Comparison of ENCODE assay signal across 28 cellular contexts in genomic region chr6:141957271-141957670, GRCh38.
"Had no signal": no experiment of that assay in that cellular context is flagged by ENCODE, and none has a peak within 500 bp of the region (broad histone marks: within the 10 kb centered on the region; RNA-seq: fewer than 3 reads in every experiment).

No MANE protein-coding gene starts in this region.

- H3K9ac ChIP-seq: parathyroid adenoma had no signal

- H3K36me3 Mint-ChIP-seq: stimulated activated effector memory CD8-positive, alpha-beta T cell treated with anti-CD3 and anti-CD28 coated beads, Interleukin-12 subunit alpha, Interleukin-12 subunit beta, amount 100 ng/mL, for 72 hours had no signal

- ATAC-seq: gastroesophageal sphincter; heart right ventricle; left colon; lower lobe of right lung; natural killer cell treated with Interleukin-12 subunit alpha and Interleukin-12 subunit beta and Interleukin-15 and Interleukin-18, amount 100 ng/mL, for 72 hours; stimulated activated effector memory CD8-positive, alpha-beta T cell treated with anti-CD3 and anti-CD28 coated beads, Interleukin-12 subunit alpha, Interleukin-12 subunit beta, amount 100 ng/mL, for 72 hours had no signal

- H3K4me1 ChIP-seq: colonic mucosa, gastroesophageal sphincter, lower lobe of right lung, parathyroid adenoma, upper lobe of left lung had no signal

- DNase-seq: colonic mucosa; effector CD8-positive, alpha-beta T cell; heart right ventricle; hippocampal formation; islet precursor cell; kidney glomerular epithelial cell; left colon; left ventricle myocardium inferior; lower lobe of right lung; right lobe of liver; stimulated activated CD4-positive, alpha-beta T cell treated with anti-CD3 and anti-CD28 coated beads, Interleukin-2, amount 100 ng/mL, for 24 hours; stimulated activated CD4-positive, alpha-beta T cell treated with anti-CD3 and anti-CD28 coated beads, Interleukin-4, amount 100 ng/mL, for 24 hours; stimulated activated naive CD4-positive, alpha-beta T cell treated with Interleukin-2 at 50 U/mL for 16 hours; stomach; substantia nigra; testis; tibial artery; upper lobe of left lung had no signal

- H3K9me3 ChIP-seq: colonic mucosa, neutrophil, right lobe of liver, testis, tibial artery had no signal

- H3K27me3 Mint-ChIP-seq: central memory CD8-positive, alpha-beta T cell; dendritic cell treated with granulocyte-macrophage colony-stimulating factor and Interleukin-4, amounts not matched to agents 40 ng/mL and 50 ng/mL, for 4 days; natural killer cell treated with Interleukin-12 subunit alpha and Interleukin-12 subunit beta and Interleukin-15 and Interleukin-18, amount 100 ng/mL, for 72 hours; progenitor cell of endocrine pancreas had no signal

- H3K27ac ChIP-seq: colonic mucosa, gastroesophageal sphincter, heart right ventricle, left ventricle myocardium inferior, lower lobe of right lung, neutrophil, parathyroid adenoma, stomach, testis, upper lobe of left lung had no signal

- H3K4me3 Mint-ChIP-seq: central memory CD8-positive, alpha-beta T cell; dendritic cell treated with granulocyte-macrophage colony-stimulating factor and Interleukin-4, amounts not matched to agents 40 ng/mL and 50 ng/mL, for 4 days; natural killer cell treated with Interleukin-12 subunit alpha and Interleukin-12 subunit beta and Interleukin-15 and Interleukin-18, amount 100 ng/mL, for 72 hours; neural crest cell; stimulated activated effector memory CD8-positive, alpha-beta T cell treated with anti-CD3 and anti-CD28 coated beads, Interleukin-12 subunit alpha, Interleukin-12 subunit beta, amount 100 ng/mL, for 72 hours had no signal

- H3K79me2 ChIP-seq: parathyroid adenoma had no signal

- H3K4me3 ChIP-seq: colonic mucosa, gastroesophageal sphincter, heart right ventricle, left ventricle myocardium inferior, lower lobe of right lung, right lobe of liver, smooth muscle cell, stomach, testis, tibial artery, upper lobe of left lung had no signal

- H3K4me2 ChIP-seq: smooth muscle cell had no signal

- H3K36me3 ChIP-seq: colonic mucosa, gastroesophageal sphincter, heart right ventricle, left ventricle myocardium inferior, lower lobe of right lung, neutrophil, right lobe of liver, stomach, tibial artery, upper lobe of left lung had no signal

- H3K27ac Mint-ChIP-seq: dendritic cell treated with granulocyte-macrophage colony-stimulating factor and Interleukin-4, amounts not matched to agents 40 ng/mL and 50 ng/mL, for 4 days; natural killer cell treated with Interleukin-12 subunit alpha and Interleukin-12 subunit beta and Interleukin-15 and Interleukin-18, amount 100 ng/mL, for 72 hours; progenitor cell of endocrine pancreas; stimulated activated effector memory CD8-positive, alpha-beta T cell treated with anti-CD3 and anti-CD28 coated beads, Interleukin-12 subunit alpha, Interleukin-12 subunit beta, amount 100 ng/mL, for 72 hours had no signal

- H3K27me3 ChIP-seq: colonic mucosa, gastroesophageal sphincter, heart right ventricle, neutrophil, right lobe of liver, stomach, testis, tibial artery, upper lobe of left lung had no signal

- H2AFZ ChIP-seq: parathyroid adenoma had no signal

- H3K4me1 Mint-ChIP-seq: central memory CD8-positive, alpha-beta T cell; neural crest cell; stimulated activated effector memory CD8-positive, alpha-beta T cell treated with anti-CD3 and anti-CD28 coated beads, Interleukin-12 subunit alpha, Interleukin-12 subunit beta, amount 100 ng/mL, for 72 hours had no signal
